ENCODE assay signal across 8 cellular contexts in the genomic region with DNA sequence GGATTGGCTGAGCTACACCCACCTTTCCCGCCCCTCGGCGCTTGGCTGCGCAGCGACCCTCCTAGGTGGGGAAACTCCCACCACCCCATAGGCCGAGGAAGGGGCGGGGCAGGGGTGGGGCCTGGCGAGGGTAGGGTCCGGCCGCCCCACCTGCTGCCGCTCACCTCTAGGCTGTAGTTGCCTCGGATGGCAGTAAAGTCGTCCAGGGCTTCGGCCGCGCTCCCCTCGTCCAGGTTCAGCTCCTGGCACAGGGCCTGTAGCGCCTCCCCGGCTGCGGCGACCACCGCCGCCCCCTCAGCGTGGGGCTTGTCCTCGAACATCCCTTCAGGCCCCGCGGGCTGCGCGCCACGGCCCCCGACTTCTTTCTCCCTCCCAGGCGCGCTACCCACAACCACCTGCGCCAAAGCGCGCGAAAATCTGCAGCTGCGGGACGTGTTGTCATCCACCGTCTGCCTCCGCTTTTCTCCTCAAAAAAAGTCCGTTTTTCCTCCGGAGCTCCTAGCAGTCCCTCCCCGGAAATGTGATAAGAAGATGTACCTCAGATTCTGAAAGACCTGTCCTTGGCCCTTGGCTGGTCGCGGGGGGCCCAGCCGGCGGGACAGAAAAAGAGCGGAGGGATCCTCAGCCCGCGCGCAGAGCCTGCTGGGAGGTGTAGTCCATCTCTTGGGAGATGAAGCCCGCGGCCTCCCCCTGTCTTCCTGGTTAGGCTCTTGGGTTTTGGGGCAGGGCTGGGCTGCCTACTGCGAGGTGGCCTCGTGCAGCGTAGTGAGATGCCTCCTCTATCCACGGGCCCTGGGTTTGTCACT. TPM values are rescaled to one million over a fixed set of nuclear protein-coding genes. Genes with fewer than 3 reads are reported as not detected.
DNase-seq lines count a peak whose midpoint lies in the region; ATAC-seq and TF ChIP-seq lines count a peak whose summit lies in the region.

A gene with protein sequence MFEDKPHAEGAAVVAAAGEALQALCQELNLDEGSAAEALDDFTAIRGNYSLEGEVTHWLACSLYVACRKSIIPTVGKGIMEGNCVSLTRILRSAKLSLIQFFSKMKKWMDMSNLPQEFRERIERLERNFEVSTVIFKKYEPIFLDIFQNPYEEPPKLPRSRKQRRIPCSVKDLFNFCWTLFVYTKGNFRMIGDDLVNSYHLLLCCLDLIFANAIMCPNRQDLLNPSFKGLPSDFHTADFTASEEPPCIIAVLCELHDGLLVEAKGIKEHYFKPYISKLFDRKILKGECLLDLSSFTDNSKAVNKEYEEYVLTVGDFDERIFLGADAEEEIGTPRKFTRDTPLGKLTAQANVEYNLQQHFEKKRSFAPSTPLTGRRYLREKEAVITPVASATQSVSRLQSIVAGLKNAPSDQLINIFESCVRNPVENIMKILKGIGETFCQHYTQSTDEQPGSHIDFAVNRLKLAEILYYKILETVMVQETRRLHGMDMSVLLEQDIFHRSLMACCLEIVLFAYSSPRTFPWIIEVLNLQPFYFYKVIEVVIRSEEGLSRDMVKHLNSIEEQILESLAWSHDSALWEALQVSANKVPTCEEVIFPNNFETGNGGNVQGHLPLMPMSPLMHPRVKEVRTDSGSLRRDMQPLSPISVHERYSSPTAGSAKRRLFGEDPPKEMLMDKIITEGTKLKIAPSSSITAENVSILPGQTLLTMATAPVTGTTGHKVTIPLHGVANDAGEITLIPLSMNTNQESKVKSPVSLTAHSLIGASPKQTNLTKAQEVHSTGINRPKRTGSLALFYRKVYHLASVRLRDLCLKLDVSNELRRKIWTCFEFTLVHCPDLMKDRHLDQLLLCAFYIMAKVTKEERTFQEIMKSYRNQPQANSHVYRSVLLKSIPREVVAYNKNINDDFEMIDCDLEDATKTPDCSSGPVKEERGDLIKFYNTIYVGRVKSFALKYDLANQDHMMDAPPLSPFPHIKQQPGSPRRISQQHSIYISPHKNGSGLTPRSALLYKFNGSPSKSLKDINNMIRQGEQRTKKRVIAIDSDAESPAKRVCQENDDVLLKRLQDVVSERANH (minus strand): TSS at position 389 of the 806 bp plus-strand sequence. CDS start 69 bp downstream, at position 320.

- H3K4me3 Mint-ChIP-seq in activated T-cell treated with anti-CD3 and anti-CD28 coated beads, Interleukin-2, amount 50 U/mL, for 4 hours, result peak within 1 kb of the TSS; percentile 98

- H3K27ac ChIP-seq in Panc1 (ENCODE audit: low read length) (peak within 1 kb of the TSS; percentile 92), esophagus squamous epithelium (peak within 1 kb of the TSS; percentile 78 to 92 (median 84))

- CTCF ChIA-PET in Panc1 (lab: Charles Lee), result no interaction called here

- in situ Hi-C loops in Panc1 (cut with HindIII; ENCODE audit: low pct_unique_long_range_greater_than_20kb, low sequenced_read_pairs), result no loop called here

- BruUV-seq in Panc1 (replicated peaks; lab: Mats Ljungman, UMichigan), result no TSS peak

- POLR2A ChIA-PET in Panc1 (lab: Charles Lee), result no interaction called here

- H3K36me3 ChIP-seq in Panc1 (ENCODE audit: control insufficient read depth, insufficient read depth, low read length), result no peaks in the 10 kb centered on the region
- peaks cover 0 to 12% (median 0%) of the 10 kb centered on the region in 3 donors for H3K36me3 ChIP-seq in esophagus squamous epithelium

- whole genome bisulfite sequencing in esophagus squamous epithelium, 2 donors, result 0 to 1% methylated on average over 11 to 13 of the region's 58 CpGs

- no peaks in the 10 kb centered on the region for H3K27me3 Mint-ChIP-seq in activated T-cell treated with anti-CD3 and anti-CD28 coated beads, Interleukin-2, amount 50 U/mL, for 4 hours (ENCODE audit: low read depth)

- TF ChIP-seq CTCF in Panc1 (IDR thresholded peaks at IDR 0.05) (no peak), esophagus squamous epithelium (IDR thresholded peaks at IDR 0.05) (peak; percentile 21 to 84 (median 42))

- peak in 1 of 4 donors; percentile 60 for TF ChIP-seq POLR2A in esophagus squamous epithelium (IDR thresholded peaks at IDR 0.05)

- H3K4me3 ChIP-seq in Panc1 (ENCODE audit: low read depth in 2 of 2, low read length in 2 of 2), result peak within 1 kb of the TSS; percentile 67 to 93
- H3K4me3 ChIP-seq in esophagus squamous epithelium, result peak within 1 kb of the TSS; percentile 88 to 94 (median 92)

- ATAC-seq in GM21619 (IDR thresholded peaks at IDR 0.05; ENCODE audit: unreplicated experiment) (peak; percentile 63), Panc1 (peak; percentile 93)
- peak; percentile 86 to 88 for ATAC-seq in activated T-cell treated with anti-CD3 and anti-CD28 coated beads, Interleukin-2, amount 50 U/mL, for 4 hours

- H3K27me3 ChIP-seq in Panc1 (ENCODE audit: control insufficient read depth, insufficient read depth, low read length) (no peaks in the 10 kb centered on the region), esophagus squamous epithelium (no peaks in the 10 kb centered on the region)

- no peaks in the 10 kb centered on the region for H3K9me3 Mint-ChIP-seq in activated T-cell treated with anti-CD3 and anti-CD28 coated beads, Interleukin-2, amount 50 U/mL, for 4 hours

- H3K9me3 ChIP-seq in Panc1 (ENCODE audit: control insufficient read depth, insufficient read depth, low read depth, low read length) (no peaks in the 10 kb centered on the region), esophagus squamous epithelium (no peaks in the 10 kb centered on the region)

- H3K4me1 Mint-ChIP-seq in activated T-cell treated with anti-CD3 and anti-CD28 coated beads, Interleukin-2, amount 50 U/mL, for 4 hours (ENCODE audit: low read depth), result peaks cover 31% of the 10 kb centered on the region

- intact Hi-C loops in Panc1 (cut with micrococcal nuclease; ENCODE audit: unreplicated experiment) (no loop called here), esophagus squamous epithelium (cut with DNase I) (no loop called here)

- peaks cover 5% of the 10 kb centered on the region for H3K4me1 ChIP-seq in Panc1 (ENCODE audit: control insufficient read depth, insufficient read depth, low read length)
- peaks cover 0 to 29% (median 11%) of the 10 kb centered on the region in 3 donors for H3K4me1 ChIP-seq in esophagus squamous epithelium

- DNase-seq in DMS 273 treated with DMSO at 0.1 percent for 48 hours (lab: John Stamatoyannopoulos, UW), result peak; percentile 91
- peak; percentile 84 for DNase-seq in KG1 (lab: John Stamatoyannopoulos, UW)
- peak; percentile 57 for DNase-seq in Panc1 (ENCODE audit: low read depth, low spot score)
- DNase-seq in activated T-cell treated with anti-CD3 and anti-CD28 coated beads, Interleukin-2, amount 50 U/mL, for 4 hours, result peak; percentile 72
- DNase-seq in esophagus squamous epithelium (lab: John Stamatoyannopoulos, UW), result peak; percentile 27
- peak; percentile 88 for DNase-seq in myocyte (ENCODE audit: low read depth)
- peak; percentile 65 to 76 for DNase-seq in stimulated activated CD8-positive, alpha-beta memory T cell treated with anti-CD3 and anti-CD28 coated beads, Interleukin-7, amount 100 ng/mL, for 4 hours (ENCODE audit: low read depth in 2 of 2)

- H3K36me3 Mint-ChIP-seq in activated T-cell treated with anti-CD3 and anti-CD28 coated beads, Interleukin-2, amount 50 U/mL, for 4 hours (ENCODE audit: insufficient read depth), result peaks cover 10% of the 10 kb centered on the region

RNA-seq across cellular contexts. Expression of the gene that starts here (rescaled TPM):
- total RNA-seq in Panc1 (2021; ENCODE audit: unreplicated experiment) (14.0 TPM), esophagus squamous epithelium (10 to 100 TPM in 3 of 4 donors, 1 to 10 TPM in 1; 9.7 to 12.8 (median 11.6) TPM), myocyte (2.3 and 2.7 TPM in 2 replicates)
- polyA plus RNA-seq in Panc1 (2012; ENCODE audit: insufficient read length), result 3.5 TPM
- total RNA-seq in activated T-cell treated with anti-CD3 and anti-CD28 coated beads, Interleukin-2, amount 50 U/mL, for 4 hours, result 10 to 100 TPM; 53.9 to 57.2 (median 54.2) TPM
- polyA plus RNA-seq in myocyte (2012), result 0.72 TPM

Comparison
In these comparisons a context has a peak if more than half of its experiments do, and no peak if none do; other contexts are left out.
1. Peak in every context shown above with its lines: DNase-seq, ATAC-seq, H3K4me3 ChIP-seq and H3K27ac ChIP-seq.
2. DNase-seq: peak in every context shown above with its lines; median percentile 91 in DMS 273 treated with DMSO at 0.1 percent for 48 hours; 88 in myocyte; 84 in KG1; 72 in activated T-cell treated with anti-CD3 and anti-CD28 coated beads, Interleukin-2, amount 50 U/mL, for 4 hours; 70 in stimulated activated CD8-positive, alpha-beta memory T cell treated with anti-CD3 and anti-CD28 coated beads, Interleukin-7, amount 100 ng/mL, for 4 hours; 57 in Panc1; 27 in esophagus squamous epithelium.